In the genomic region with DNA sequence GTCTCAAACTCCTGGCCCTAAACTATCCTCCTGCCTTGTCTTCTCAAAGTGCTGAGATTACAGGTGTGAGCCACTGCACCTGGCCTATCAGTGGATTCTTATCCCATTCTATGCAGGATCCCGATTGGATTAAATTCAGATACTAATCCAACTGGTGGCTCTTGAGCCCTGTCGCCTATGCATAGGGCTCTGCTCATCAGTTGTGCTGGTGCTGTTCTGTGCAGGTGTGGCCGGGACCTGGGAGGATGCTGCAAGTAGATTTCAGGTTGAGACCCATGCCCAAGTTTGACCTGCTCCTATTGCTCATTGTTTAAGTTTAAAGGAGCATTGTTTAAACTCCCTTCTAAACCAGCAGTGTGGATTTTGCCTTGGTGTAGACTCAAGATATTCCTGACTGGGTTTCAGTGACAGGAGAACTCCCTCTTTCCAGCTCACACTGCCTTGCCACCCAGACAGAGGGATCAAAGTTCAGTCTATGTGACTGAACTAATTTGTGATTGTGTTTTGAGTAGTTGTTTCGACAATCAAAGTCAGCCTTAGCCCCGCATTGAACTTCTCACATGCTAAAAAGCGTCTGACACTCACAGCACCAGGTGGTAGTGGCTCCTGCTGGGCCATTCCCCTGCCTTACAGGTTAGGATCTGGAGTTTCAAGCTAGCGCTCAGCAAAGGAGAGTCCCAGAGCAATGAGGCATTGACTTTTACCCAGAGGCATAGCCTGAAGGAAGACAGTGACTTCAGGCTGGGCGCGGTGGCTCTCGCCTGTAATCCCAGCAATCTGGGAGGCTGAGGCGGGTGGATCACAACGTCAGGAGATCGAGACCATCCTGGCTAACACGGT, we compare ENCODE assay signal across 1 cellular context.
TF ChIP-seq lines count a peak whose summit lies in the region.

No MANE protein-coding gene starts in this region.

TF ChIP-seq in HepG2, 621 proteins besides CTCF, POLR2A, EP300 and RAD21 (continued from another document):
- TF ChIP-seq, protein P1, sequence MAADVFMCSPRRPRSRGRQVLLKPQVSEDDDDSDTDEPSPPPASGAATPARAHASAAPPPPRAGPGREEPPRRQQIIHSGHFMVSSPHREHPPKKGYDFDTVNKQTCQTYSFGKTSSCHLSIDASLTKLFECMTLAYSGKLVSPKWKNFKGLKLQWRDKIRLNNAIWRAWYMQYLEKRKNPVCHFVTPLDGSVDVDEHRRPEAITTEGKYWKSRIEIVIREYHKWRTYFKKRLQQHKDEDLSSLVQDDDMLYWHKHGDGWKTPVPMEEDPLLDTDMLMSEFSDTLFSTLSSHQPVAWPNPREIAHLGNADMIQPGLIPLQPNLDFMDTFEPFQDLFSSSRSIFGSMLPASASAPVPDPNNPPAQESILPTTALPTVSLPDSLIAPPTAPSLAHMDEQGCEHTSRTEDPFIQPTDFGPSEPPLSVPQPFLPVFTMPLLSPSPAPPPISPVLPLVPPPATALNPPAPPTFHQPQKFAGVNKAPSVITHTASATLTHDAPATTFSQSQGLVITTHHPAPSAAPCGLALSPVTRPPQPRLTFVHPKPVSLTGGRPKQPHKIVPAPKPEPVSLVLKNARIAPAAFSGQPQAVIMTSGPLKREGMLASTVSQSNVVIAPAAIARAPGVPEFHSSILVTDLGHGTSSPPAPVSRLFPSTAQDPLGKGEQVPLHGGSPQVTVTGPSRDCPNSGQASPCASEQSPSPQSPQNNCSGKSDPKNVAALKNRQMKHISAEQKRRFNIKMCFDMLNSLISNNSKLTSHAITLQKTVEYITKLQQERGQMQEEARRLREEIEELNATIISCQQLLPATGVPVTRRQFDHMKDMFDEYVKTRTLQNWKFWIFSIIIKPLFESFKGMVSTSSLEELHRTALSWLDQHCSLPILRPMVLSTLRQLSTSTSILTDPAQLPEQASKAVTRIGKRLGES (CRISPR knock-in tag; IDR thresholded peaks at IDR 0.05; ENCODE audit: borderline replicate concordance): no peak
- TF ChIP-seq HIVEP1 (CRISPR knock-in tag; IDR thresholded peaks at IDR 0.05) (no peak), HNF4G (IDR thresholded peaks at IDR 0.05; ENCODE audit: borderline replicate concordance, low read depth, low read length) (0 out of 2 replicates have a peak, but pooled peaks have one; percentile 21), HNF4G (CRISPR knock-in tag; IDR thresholded peaks at IDR 0.05; ENCODE audit: borderline replicate concordance, low read depth) (no peak), ZNF292 (CRISPR knock-in tag; IDR thresholded peaks at IDR 0.05; ENCODE audit: borderline replicate concordance, low read depth) (0 out of 2 replicates have a peak, but pooled peaks have one; percentile 13), CREM (IDR thresholded peaks at IDR 0.05) (no peak), CREM (CRISPR knock-in tag; IDR thresholded peaks at IDR 0.05) (no peak), ZSCAN21 (CRISPR knock-in tag; IDR thresholded peaks at IDR 0.05; ENCODE audit: borderline replicate concordance) (no peak), SMAD3 (CRISPR knock-in tag; IDR thresholded peaks at IDR 0.05) (no peak), ZNF570 (CRISPR knock-in tag; IDR thresholded peaks at IDR 0.05; ENCODE audit: borderline replicate concordance) (no peak), TCF12 (IDR thresholded peaks at IDR 0.05) (no peak), TCF12 (CRISPR knock-in tag; IDR thresholded peaks at IDR 0.05) (no peak)
- TF ChIP-seq, protein P2, sequence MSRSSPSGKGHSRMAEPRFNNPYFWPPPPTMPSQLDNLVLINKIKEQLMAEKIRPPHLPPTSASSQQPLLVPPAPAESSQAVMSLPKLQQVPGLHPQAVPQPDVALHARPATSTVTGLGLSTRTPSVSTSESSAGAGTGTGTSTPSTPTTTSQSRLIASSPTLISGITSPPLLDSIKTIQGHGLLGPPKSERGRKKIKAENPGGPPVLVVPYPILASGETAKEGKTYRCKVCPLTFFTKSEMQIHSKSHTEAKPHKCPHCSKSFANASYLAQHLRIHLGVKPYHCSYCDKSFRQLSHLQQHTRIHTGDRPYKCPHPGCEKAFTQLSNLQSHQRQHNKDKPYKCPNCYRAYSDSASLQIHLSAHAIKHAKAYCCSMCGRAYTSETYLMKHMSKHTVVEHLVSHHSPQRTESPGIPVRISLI (CRISPR knock-in tag; IDR thresholded peaks at IDR 0.05; ENCODE audit: borderline replicate concordance): 0 out of 2 replicates have a peak, but pooled peaks have one; percentile 7
- TF ChIP-seq, protein P3, sequence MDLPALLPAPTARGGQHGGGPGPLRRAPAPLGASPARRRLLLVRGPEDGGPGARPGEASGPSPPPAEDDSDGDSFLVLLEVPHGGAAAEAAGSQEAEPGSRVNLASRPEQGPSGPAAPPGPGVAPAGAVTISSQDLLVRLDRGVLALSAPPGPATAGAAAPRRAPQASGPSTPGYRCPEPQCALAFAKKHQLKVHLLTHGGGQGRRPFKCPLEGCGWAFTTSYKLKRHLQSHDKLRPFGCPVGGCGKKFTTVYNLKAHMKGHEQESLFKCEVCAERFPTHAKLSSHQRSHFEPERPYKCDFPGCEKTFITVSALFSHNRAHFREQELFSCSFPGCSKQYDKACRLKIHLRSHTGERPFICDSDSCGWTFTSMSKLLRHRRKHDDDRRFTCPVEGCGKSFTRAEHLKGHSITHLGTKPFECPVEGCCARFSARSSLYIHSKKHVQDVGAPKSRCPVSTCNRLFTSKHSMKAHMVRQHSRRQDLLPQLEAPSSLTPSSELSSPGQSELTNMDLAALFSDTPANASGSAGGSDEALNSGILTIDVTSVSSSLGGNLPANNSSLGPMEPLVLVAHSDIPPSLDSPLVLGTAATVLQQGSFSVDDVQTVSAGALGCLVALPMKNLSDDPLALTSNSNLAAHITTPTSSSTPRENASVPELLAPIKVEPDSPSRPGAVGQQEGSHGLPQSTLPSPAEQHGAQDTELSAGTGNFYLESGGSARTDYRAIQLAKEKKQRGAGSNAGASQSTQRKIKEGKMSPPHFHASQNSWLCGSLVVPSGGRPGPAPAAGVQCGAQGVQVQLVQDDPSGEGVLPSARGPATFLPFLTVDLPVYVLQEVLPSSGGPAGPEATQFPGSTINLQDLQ (CRISPR knock-in tag; IDR thresholded peaks at IDR 0.05): no peak
- TF ChIP-seq, protein P4, sequence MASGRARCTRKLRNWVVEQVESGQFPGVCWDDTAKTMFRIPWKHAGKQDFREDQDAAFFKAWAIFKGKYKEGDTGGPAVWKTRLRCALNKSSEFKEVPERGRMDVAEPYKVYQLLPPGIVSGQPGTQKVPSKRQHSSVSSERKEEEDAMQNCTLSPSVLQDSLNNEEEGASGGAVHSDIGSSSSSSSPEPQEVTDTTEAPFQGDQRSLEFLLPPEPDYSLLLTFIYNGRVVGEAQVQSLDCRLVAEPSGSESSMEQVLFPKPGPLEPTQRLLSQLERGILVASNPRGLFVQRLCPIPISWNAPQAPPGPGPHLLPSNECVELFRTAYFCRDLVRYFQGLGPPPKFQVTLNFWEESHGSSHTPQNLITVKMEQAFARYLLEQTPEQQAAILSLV (CRISPR knock-in tag; IDR thresholded peaks at IDR 0.05; ENCODE audit: borderline replicate concordance): no peak
